In the genomic region with DNA sequence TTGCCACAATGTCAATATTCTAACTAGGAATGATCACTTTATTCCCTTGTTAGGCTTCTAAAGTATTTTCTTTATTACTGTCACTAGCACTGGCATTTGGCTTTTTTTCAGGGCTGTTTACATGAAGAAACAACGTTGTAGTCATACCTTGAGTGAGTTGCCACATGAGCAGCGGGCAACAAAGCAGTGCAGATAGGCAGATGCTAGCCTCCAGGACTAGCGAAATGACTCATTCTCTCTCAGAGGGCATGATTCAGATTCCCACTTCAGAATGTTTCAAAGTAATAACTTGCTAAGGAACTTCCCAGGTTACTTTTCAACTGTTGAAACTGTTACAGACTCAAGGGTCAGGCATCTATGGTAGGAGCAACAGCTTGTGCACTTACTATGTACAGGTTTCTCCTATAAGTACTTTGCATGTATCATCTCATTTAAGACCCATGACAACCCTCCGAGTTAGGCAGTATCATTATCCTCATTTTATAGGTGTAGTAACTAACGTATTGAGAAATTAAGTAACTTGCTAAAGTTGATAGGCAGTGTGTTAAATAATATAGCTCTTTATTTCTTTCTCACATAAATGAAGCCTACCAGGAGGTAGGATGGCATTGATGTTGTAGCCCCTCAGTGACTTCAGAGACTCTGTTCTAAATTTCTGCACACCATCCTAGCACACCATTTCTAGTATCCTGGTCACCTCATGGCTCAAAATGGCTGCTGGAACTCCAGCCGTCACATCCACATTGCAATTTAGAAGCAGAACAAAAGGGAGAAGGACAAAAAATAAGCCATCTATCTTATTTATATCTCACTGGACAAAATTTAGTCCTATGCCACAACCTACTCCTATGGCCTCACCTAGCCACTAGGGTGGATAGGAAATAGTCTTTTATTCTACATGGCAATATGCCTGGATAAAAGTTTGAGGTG, we compare ENCODE assay signal across 10 cellular contexts.
DNase-seq lines count a peak whose midpoint lies in the region; ATAC-seq, FAIRE-seq and TF ChIP-seq lines count a peak whose summit lies in the region.
"Had no signal": no experiment of that assay in that cellular context is flagged by ENCODE, and none has a peak within 500 bp of the region (broad histone marks: within the 10 kb centered on the region; RNA-seq: fewer than 3 reads in every experiment).

No MANE protein-coding gene starts in this region.

- H3K27me3 Mint-ChIP-seq in T-helper 2 cell treated with Interferon-gamma antibody and Interleukin-4, amounts not matched to agents 5 μg/mL and 100 μg/mL, for 36 hours (ENCODE audit: low read depth), result no peaks in the 10 kb centered on the region

- H3K4me3 ChIP-seq in foreskin fibroblast (ENCODE audit: low read depth in 1 of 2, low read length in 2 of 2), result no peak overlapping the region
- H3K4me3 ChIP-seq in small intestine (ENCODE audit: low read depth in 1 of 2, low read length in 2 of 2), result no peak overlapping the region

- H3K9me3 Mint-ChIP-seq in T-helper 2 cell treated with Interferon-gamma antibody and Interleukin-4, amounts not matched to agents 5 μg/mL and 100 μg/mL, for 36 hours, result peaks cover 10% of the 10 kb centered on the region

- 78 to 87% (median 81%) methylated on average over 6 of the region's 6 CpGs for WGBS in small intestine, 3 donors

- H3K9me3 ChIP-seq in small intestine (ENCODE audit: control insufficient read depth, low read depth), result no peaks in the 10 kb centered on the region

- no peak for TF ChIP-seq CTCF in foreskin fibroblast (IDR thresholded peaks at IDR 0.05; ENCODE audit: low read depth, low read length)

- H3K4me1 ChIP-seq in small intestine (ENCODE audit: control insufficient read depth in 2 of 2, insufficient read depth in 1 of 2, low read depth in 1 of 2, low read length in 1 of 2), result no peaks in the 10 kb centered on the region

- peaks cover 2% of the 10 kb centered on the region for H3K36me3 Mint-ChIP-seq in T-helper 2 cell treated with Interferon-gamma antibody and Interleukin-4, amounts not matched to agents 5 μg/mL and 100 μg/mL, for 36 hours (ENCODE audit: low read depth)

- peaks cover 36% of the 10 kb centered on the region for H3K4me1 Mint-ChIP-seq in T-helper 2 cell treated with Interferon-gamma antibody and Interleukin-4, amounts not matched to agents 5 μg/mL and 100 μg/mL, for 36 hours (ENCODE audit: low read depth)

- peak; percentile 66 for DNase-seq in DMS53 (lab: John Stamatoyannopoulos, UW)
- DNase-seq in T-helper 2 cell treated with Interferon-gamma antibody and Interleukin-4, amounts not matched to agents 5 μg/mL and 100 μg/mL, for 36 hours (ENCODE audit: low spot score), result peak; percentile 80
- DNase-seq in foreskin fibroblast, result peak; percentile 14 to 15
- DNase-seq in OCI-M1 (lab: John Stamatoyannopoulos, UW), result no peak
- no peak for DNase-seq in small intestine
- DNase-seq in sciatic nerve (ENCODE audit: low spot score), result no peak
- no peak for DNase-seq in effector CD4-positive, alpha-beta T cell
- DNase-seq: NCI-H1105 treated with DMSO at 0.1 percent for 48 hours had no signal

- FAIRE-seq in small intestine (lab: Jason Lieb, UNC), result no peak

- H3K27ac ChIP-seq in small intestine (ENCODE audit: low read depth in 1 of 2, low read length in 1 of 2), result no peak overlapping the region

- peak; percentile 77 for ATAC-seq in GM21825 (IDR thresholded peaks at IDR 0.05; ENCODE audit: unreplicated experiment)
- no peak for ATAC-seq in sciatic nerve
- ATAC-seq: naive thymus-derived CD4-positive, alpha-beta T cell had no signal

- H3K4me3 Mint-ChIP-seq in T-helper 2 cell treated with Interferon-gamma antibody and Interleukin-4, amounts not matched to agents 5 μg/mL and 100 μg/mL, for 36 hours, result no peak overlapping the region

- intact Hi-C loops in sciatic nerve (cut with DNase I), result no loop called here

- H3K27ac Mint-ChIP-seq in T-helper 2 cell treated with Interferon-gamma antibody and Interleukin-4, amounts not matched to agents 5 μg/mL and 100 μg/mL, for 36 hours, result no peak overlapping the region

- no peaks in the 10 kb centered on the region for H3K36me3 ChIP-seq in small intestine (ENCODE audit: control insufficient read depth in 2 of 2, insufficient read depth in 2 of 2, low read length in 2 of 2)

- no peaks in the 10 kb centered on the region for H3K27me3 ChIP-seq in small intestine (ENCODE audit: control insufficient read depth in 2 of 2, insufficient read depth in 2 of 2, low read length in 2 of 2)

Comparison
In these comparisons a context has a peak if more than half of its experiments do, and no peak if none do; other contexts are left out.
1. DNase-seq: peak in DMS53 (single experiment), T-helper 2 cell treated with Interferon-gamma antibody and Interleukin-4, amounts not matched to agents 5 μg/mL and 100 μg/mL, for 36 hours (single experiment) and foreskin fibroblast (2 of 2); none in OCI-M1 (single experiment), small intestine (single experiment), sciatic nerve (single experiment) and effector CD4-positive, alpha-beta T cell (single experiment).